In genomic region chr5:68239485-68239884, GRCh38 we compare ENCODE assay signal across 1 cellular context.
A peak's percentile ranks its signal among the peaks of the same experiment; 100 is the strongest.
TF ChIP-seq lines count a peak whose summit lies in the region.

No MANE protein-coding gene starts in this region.

TF ChIP-seq in HepG2, 621 proteins besides CTCF, POLR2A, EP300 and RAD21 (continued from another document):
- TF ChIP-seq ZBTB38 (CRISPR knock-in tag; IDR thresholded peaks at IDR 0.05) (peak; percentile 73), ETV5 (CRISPR knock-in tag; IDR thresholded peaks at IDR 0.05; ENCODE audit: borderline replicate concordance) (peak; percentile 92), ATF1 (CRISPR knock-in tag; IDR thresholded peaks at IDR 0.05) (peak; percentile 59), KDM5A (IDR thresholded peaks at IDR 0.05; ENCODE audit: borderline replicate concordance, low read length) (no peak), ZNF567 (CRISPR knock-in tag; IDR thresholded peaks at IDR 0.05; ENCODE audit: borderline replicate concordance) (no peak), ZNF451 (CRISPR knock-in tag; IDR thresholded peaks at IDR 0.05) (0 out of 2 replicates have a peak, but pooled peaks have one; percentile 52), JDP2 (CRISPR knock-in tag; IDR thresholded peaks at IDR 0.05; ENCODE audit: borderline replicate concordance) (no peak), ZNF891 (CRISPR knock-in tag; IDR thresholded peaks at IDR 0.05) (no peak), SAP130 (CRISPR knock-in tag; IDR thresholded peaks at IDR 0.05; ENCODE audit: low read depth) (peak; percentile 81), SRSF4 (IDR thresholded peaks at IDR 0.05; ENCODE audit: low read depth, low read length, poor library complexity, severe bottlenecking) (no peak), HOXA5 (CRISPR knock-in tag; IDR thresholded peaks at IDR 0.05) (peak; percentile 48; the same call in 1 of the 2 replicates), AKNA (CRISPR knock-in tag; IDR thresholded peaks at IDR 0.05; ENCODE audit: borderline replicate concordance) (no peak), ZNF737 (CRISPR knock-in tag; IDR thresholded peaks at IDR 0.05; ENCODE audit: borderline replicate concordance) (no peak), SP2 (CRISPR knock-in tag; IDR thresholded peaks at IDR 0.05) (no peak), ZNF768 (CRISPR knock-in tag; IDR thresholded peaks at IDR 0.05) (no peak), SKI (IDR thresholded peaks at IDR 0.05; ENCODE audit: partially characterized antibody) (peak; percentile 80), KDM1A (CRISPR knock-in tag; IDR thresholded peaks at IDR 0.05) (peak; percentile 89), TBP (CRISPR knock-in tag; IDR thresholded peaks at IDR 0.05) (no peak), ZMAT5 (CRISPR knock-in tag; IDR thresholded peaks at IDR 0.05; ENCODE audit: borderline replicate concordance, low read depth) (no peak), TAF15 (IDR thresholded peaks at IDR 0.05; ENCODE audit: low read depth, low read length, poor library complexity, severe bottlenecking) (no peak), ZBTB46 (CRISPR knock-in tag; IDR thresholded peaks at IDR 0.05; ENCODE audit: borderline replicate concordance) (0 out of 2 replicates have a peak, but pooled peaks have one; percentile 87), ATF4 (CRISPR knock-in tag; IDR thresholded peaks at IDR 0.05) (peak in 1 of 2 experiments; percentile 85; a peak in 1 of 4 replicates), NR2F1 (CRISPR knock-in tag; IDR thresholded peaks at IDR 0.05) (peak; percentile 91 to 96), KLF13 (CRISPR knock-in tag; IDR thresholded peaks at IDR 0.05) (no peak), ZNF670 (CRISPR knock-in tag; IDR thresholded peaks at IDR 0.05; ENCODE audit: borderline replicate concordance) (no peak; the same call in 1 of the 2 replicates), ZSCAN9 (CRISPR knock-in tag; IDR thresholded peaks at IDR 0.05; ENCODE audit: borderline replicate concordance) (peak; percentile 75), FOXK1 (CRISPR knock-in tag; IDR thresholded peaks at IDR 0.05; ENCODE audit: borderline replicate concordance, low read depth) (peak; percentile 85; the same call in 1 of the 2 replicates), TERF1 (CRISPR knock-in tag; IDR thresholded peaks at IDR 0.05) (no peak)
